Comparison of ENCODE assay signal across 23 cellular contexts in genomic region chr19:30492581-30492980, GRCh38.
DNase-seq lines count a peak whose midpoint lies in the region.
"Had no signal": no experiment of that assay in that cellular context is flagged by ENCODE, and none has a peak within 500 bp of the region (broad histone marks: within the 10 kb centered on the region; RNA-seq: fewer than 3 reads in every experiment).

No MANE protein-coding gene starts in this region.

- H3K9me3 ChIP-seq in iPS-18a (ENCODE audit: control insufficient read depth, low read depth, low read length): no peaks in the 10 kb centered on the region
- H3K9me3 ChIP-seq: left lung, ovary had no signal

- H3K9ac ChIP-seq in iPS-18a (ENCODE audit: low read length): no peak overlapping the region

- no peaks in the 10 kb centered on the region for H3K27me3 ChIP-seq in iPS-18a (ENCODE audit: control insufficient read depth, insufficient read depth, low read length)
- H3K27me3 ChIP-seq: ovary had no signal

- DNase-seq in NCI-H82 (lab: John Stamatoyannopoulos, UW) (peak; percentile 59), NCI-H82 treated with DMSO at 0.1 percent for 48 hours (lab: John Stamatoyannopoulos, UW; ENCODE audit: unreplicated experiment) (no peak), NCI-H748 treated with DMSO at 0.1 percent for 48 hours (lab: John Stamatoyannopoulos, UW) (peak; percentile 76), 8988T (no peak), NCI-H2081 treated with DMSO at 0.1 percent for 48 hours (lab: John Stamatoyannopoulos, UW) (no peak), hepatic stellate cell (ENCODE audit: low spot score) (no peak)
- DNase-seq in activated CD8-positive, alpha-beta memory T cell treated with anti-CD3 and anti-CD28 coated beads, Interleukin-2, amount 50 U/mL, for 48 hours: no peak
- DNase-seq: activated CD4-positive, alpha-beta T cell treated with anti-CD3 and anti-CD28 coated beads for 4 hours; activated CD8-positive, alpha-beta T cell treated with anti-CD3 and anti-CD28 coated beads, Interleukin-2, amount 10 ng/mL, durations not matched to agents 7 days and 5 days; activated naive CD4-positive, alpha-beta T cell treated with anti-CD3 and anti-CD28 coated beads, Interleukin-2, amount 50 U/mL, for 16 hours; activated T-cell treated with anti-CD3 and anti-CD28 coated beads for 4 hours; amniotic stem cell; cerebellar nuclear complex; left lung; NCI-H524; ovary; SIG-M5; stimulated activated naive B cell treated with anti-CD40 and anti-IgM and Interleukin-4, amounts not matched to agents 10 μg/mL and 1 μg/mL and 100 μg/mL, for 72 hours; substantia nigra; T-helper 9 cell had no signal

- peaks cover 31% of the 10 kb centered on the region for H3K4me1 ChIP-seq in iPS-18a (ENCODE audit: control insufficient read depth, low read depth, low read length)
- H3K4me1 ChIP-seq: left lung had no signal

- H3K27ac ChIP-seq in iPS-18a (ENCODE audit: low read length): no peak overlapping the region
- H3K27ac ChIP-seq: HL-60, left lung, ovary, skin epidermis had no signal

- no peaks in the 10 kb centered on the region for H3K36me3 ChIP-seq in iPS-18a (ENCODE audit: control insufficient read depth, low read depth, low read length)
- H3K36me3 ChIP-seq: left lung, ovary had no signal

- peak overlapping the region; percentile 36 for H3K4me3 ChIP-seq in iPS-18a (ENCODE audit: low read length)
- H3K4me3 ChIP-seq: left lung, ovary, skin epidermis had no signal

Comparison
In these comparisons a context has a peak if more than half of its experiments do, and no peak if none do; other contexts are left out.
1. DNase-seq: peak in NCI-H82 (single experiment) and NCI-H748 treated with DMSO at 0.1 percent for 48 hours (single experiment); none in NCI-H82 treated with DMSO at 0.1 percent for 48 hours (single experiment), activated CD8-positive, alpha-beta memory T cell treated with anti-CD3 and anti-CD28 coated beads, Interleukin-2, amount 50 U/mL, for 48 hours (single experiment), 8988T (single experiment), NCI-H2081 treated with DMSO at 0.1 percent for 48 hours (single experiment) and hepatic stellate cell (single experiment).